In the genomic region with DNA sequence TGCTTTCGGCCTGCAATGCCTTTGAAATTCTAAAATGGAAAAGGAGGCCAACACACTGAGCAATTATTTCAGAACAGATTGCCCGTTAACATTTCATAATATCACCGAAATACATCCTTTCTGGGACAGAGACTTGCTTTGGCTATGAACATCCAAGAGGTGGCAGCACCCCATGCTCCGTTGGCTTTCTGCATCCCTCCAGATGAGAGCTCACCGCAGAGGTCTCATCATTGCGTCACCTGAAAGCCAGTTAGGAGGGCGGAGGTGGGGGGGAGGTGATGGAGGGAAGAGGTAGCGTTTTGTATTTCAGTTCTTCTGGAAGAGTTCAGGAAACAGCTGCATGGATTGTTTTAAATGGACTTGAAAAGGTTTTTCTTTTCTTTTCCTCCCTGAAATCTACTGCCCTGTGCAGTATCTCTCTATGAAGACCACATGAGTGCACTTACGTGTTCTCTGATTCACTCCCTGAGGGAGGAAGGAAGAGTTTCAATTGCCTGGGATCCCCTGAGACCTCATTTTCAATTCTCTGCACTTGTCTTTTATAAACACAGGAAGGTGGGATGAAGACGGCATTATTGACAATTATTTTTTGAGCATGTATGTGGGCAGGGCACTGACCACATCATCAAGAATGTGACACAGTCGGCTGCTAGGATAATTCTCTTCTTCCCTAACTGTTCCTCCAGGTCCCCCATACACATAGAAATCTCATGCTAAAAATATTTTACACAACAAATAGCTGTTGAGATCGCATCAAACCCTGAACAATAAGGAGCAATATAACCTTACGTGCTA, we compare ENCODE assay signal across 1 cellular context.
A peak's percentile ranks its signal among the peaks of the same experiment; 100 is the strongest.
TF ChIP-seq lines count a peak whose summit lies in the region.

No MANE protein-coding gene starts in this region.

TF ChIP-seq in HEK293, 187 proteins besides CTCF, POLR2A, EP300 and RAD21 (continued from another document):
- TF ChIP-seq, protein P1, sequence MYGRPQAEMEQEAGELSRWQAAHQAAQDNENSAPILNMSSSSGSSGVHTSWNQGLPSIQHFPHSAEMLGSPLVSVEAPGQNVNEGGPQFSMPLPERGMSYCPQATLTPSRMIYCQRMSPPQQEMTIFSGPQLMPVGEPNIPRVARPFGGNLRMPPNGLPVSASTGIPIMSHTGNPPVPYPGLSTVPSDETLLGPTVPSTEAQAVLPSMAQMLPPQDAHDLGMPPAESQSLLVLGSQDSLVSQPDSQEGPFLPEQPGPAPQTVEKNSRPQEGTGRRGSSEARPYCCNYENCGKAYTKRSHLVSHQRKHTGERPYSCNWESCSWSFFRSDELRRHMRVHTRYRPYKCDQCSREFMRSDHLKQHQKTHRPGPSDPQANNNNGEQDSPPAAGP (tag by site-specific recombination; IDR thresholded peaks at IDR 0.05), result no peak
- no peak for TF ChIP-seq ZNF704 (tag by site-specific recombination; IDR thresholded peaks at IDR 0.05)
- no peak for TF ChIP-seq ZNF426 (tag by site-specific recombination; IDR thresholded peaks at IDR 0.05)
- TF ChIP-seq SALL2 (tag by site-specific recombination; IDR thresholded peaks at IDR 0.05; ENCODE audit: borderline replicate concordance), result no peak
- TF ChIP-seq, protein P2, sequence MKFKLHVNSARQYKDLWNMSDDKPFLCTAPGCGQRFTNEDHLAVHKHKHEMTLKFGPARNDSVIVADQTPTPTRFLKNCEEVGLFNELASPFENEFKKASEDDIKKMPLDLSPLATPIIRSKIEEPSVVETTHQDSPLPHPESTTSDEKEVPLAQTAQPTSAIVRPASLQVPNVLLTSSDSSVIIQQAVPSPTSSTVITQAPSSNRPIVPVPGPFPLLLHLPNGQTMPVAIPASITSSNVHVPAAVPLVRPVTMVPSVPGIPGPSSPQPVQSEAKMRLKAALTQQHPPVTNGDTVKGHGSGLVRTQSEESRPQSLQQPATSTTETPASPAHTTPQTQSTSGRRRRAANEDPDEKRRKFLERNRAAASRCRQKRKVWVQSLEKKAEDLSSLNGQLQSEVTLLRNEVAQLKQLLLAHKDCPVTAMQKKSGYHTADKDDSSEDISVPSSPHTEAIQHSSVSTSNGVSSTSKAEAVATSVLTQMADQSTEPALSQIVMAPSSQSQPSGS (tag by site-specific recombination; IDR thresholded peaks at IDR 0.05; ENCODE audit: low read depth), result peak; percentile 71
- no peak for TF ChIP-seq ZNF133 (tag by site-specific recombination; IDR thresholded peaks at IDR 0.05)
- no peak for TF ChIP-seq ZNF10 (tag by site-specific recombination; IDR thresholded peaks at IDR 0.05)
- no peak for TF ChIP-seq ZNF843 (tag by site-specific recombination; IDR thresholded peaks at IDR 0.05)
- no peak for TF ChIP-seq ZNF155 (tag by site-specific recombination; IDR thresholded peaks at IDR 0.05)
- peak; percentile 36; the same call in 1 of the 2 replicates for TF ChIP-seq SP7 (tag by site-specific recombination; IDR thresholded peaks at IDR 0.05)
- TF ChIP-seq, protein P3, sequence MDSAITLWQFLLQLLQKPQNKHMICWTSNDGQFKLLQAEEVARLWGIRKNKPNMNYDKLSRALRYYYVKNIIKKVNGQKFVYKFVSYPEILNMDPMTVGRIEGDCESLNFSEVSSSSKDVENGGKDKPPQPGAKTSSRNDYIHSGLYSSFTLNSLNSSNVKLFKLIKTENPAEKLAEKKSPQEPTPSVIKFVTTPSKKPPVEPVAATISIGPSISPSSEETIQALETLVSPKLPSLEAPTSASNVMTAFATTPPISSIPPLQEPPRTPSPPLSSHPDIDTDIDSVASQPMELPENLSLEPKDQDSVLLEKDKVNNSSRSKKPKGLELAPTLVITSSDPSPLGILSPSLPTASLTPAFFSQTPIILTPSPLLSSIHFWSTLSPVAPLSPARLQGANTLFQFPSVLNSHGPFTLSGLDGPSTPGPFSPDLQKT (IDR thresholded peaks at IDR 0.05; ENCODE audit: borderline replicate concordance, low read depth, low read length), result no peak
- TF ChIP-seq REPIN1 (tag by site-specific recombination; IDR thresholded peaks at IDR 0.05; ENCODE audit: low read depth), result no peak
- TF ChIP-seq ZFP37 (tag by site-specific recombination; IDR thresholded peaks at IDR 0.05), result no peak
- TF ChIP-seq ZNF404 (tag by site-specific recombination; IDR thresholded peaks at IDR 0.05), result no peak
- no peak for TF ChIP-seq ZSCAN4 (tag by site-specific recombination; IDR thresholded peaks at IDR 0.05)
- TF ChIP-seq SCRT1 (tag by site-specific recombination; IDR thresholded peaks at IDR 0.05; ENCODE audit: borderline replicate concordance), result no peak
- no peak for TF ChIP-seq ZNF114 (tag by site-specific recombination; IDR thresholded peaks at IDR 0.05)
- TF ChIP-seq ZNF626 (tag by site-specific recombination; IDR thresholded peaks at IDR 0.05), result no peak
- TF ChIP-seq ZNF747 (tag by site-specific recombination; IDR thresholded peaks at IDR 0.05), result no peak
- peak; percentile 63 for TF ChIP-seq GLIS1 (tag by site-specific recombination; IDR thresholded peaks at IDR 0.05)
- peak; percentile 49; the same call in 1 of the 2 replicates for TF ChIP-seq ZNF660 (tag by site-specific recombination; IDR thresholded peaks at IDR 0.05)
- TF ChIP-seq SCRT2 (tag by site-specific recombination; IDR thresholded peaks at IDR 0.05), result no peak
- TF ChIP-seq ZBTB8A (tag by site-specific recombination; IDR thresholded peaks at IDR 0.05), result no peak
- TF ChIP-seq ZNF558 (tag by site-specific recombination; IDR thresholded peaks at IDR 0.05), result no peak
- TF ChIP-seq, protein P4, sequence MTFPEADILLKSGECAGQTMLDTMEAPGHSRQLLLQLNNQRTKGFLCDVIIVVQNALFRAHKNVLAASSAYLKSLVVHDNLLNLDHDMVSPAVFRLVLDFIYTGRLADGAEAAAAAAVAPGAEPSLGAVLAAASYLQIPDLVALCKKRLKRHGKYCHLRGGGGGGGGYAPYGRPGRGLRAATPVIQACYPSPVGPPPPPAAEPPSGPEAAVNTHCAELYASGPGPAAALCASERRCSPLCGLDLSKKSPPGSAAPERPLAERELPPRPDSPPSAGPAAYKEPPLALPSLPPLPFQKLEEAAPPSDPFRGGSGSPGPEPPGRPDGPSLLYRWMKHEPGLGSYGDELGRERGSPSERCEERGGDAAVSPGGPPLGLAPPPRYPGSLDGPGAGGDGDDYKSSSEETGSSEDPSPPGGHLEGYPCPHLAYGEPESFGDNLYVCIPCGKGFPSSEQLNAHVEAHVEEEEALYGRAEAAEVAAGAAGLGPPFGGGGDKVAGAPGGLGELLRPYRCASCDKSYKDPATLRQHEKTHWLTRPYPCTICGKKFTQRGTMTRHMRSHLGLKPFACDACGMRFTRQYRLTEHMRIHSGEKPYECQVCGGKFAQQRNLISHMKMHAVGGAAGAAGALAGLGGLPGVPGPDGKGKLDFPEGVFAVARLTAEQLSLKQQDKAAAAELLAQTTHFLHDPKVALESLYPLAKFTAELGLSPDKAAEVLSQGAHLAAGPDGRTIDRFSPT (tag by site-specific recombination; IDR thresholded peaks at IDR 0.05), result no peak
- TF ChIP-seq RBAK (tag by site-specific recombination; IDR thresholded peaks at IDR 0.05), result no peak
- no peak for TF ChIP-seq GLI2 (tag by site-specific recombination; IDR thresholded peaks at IDR 0.05; ENCODE audit: borderline replicate concordance, low read depth)
- no peak for TF ChIP-seq ZNF121 (tag by site-specific recombination; IDR thresholded peaks at IDR 0.05)
- TF ChIP-seq ZNF302 (tag by site-specific recombination; IDR thresholded peaks at IDR 0.05; ENCODE audit: low read depth), result no peak
- no peak for TF ChIP-seq ZBTB1 (tag by site-specific recombination; IDR thresholded peaks at IDR 0.05)
- peak; percentile 85 for TF ChIP-seq ZNF366 (tag by site-specific recombination; conservative IDR thresholded peaks at IDR 0.05)
- TF ChIP-seq ZSCAN5A (tag by site-specific recombination; IDR thresholded peaks at IDR 0.05), result no peak
- TF ChIP-seq ZNF639 (tag by site-specific recombination; IDR thresholded peaks at IDR 0.05), result no peak
- no peak for TF ChIP-seq ZNF292 (tag by site-specific recombination; IDR thresholded peaks at IDR 0.05; ENCODE audit: borderline replicate concordance, low read depth)
- TF ChIP-seq YY1 (tag by site-specific recombination; IDR thresholded peaks at IDR 0.05), result no peak
- TF ChIP-seq ZFP69B (tag by site-specific recombination; IDR thresholded peaks at IDR 0.05), result no peak
- TF ChIP-seq HOXA7 (CRISPR knock-in tag; IDR thresholded peaks at IDR 0.05; ENCODE audit: borderline replicate concordance), result no peak
- no peak for TF ChIP-seq HOXD13 (CRISPR knock-in tag; IDR thresholded peaks at IDR 0.05; ENCODE audit: borderline replicate concordance)
- 0 out of 2 replicates have a peak, but pooled peaks have one; percentile 19 for TF ChIP-seq ZSCAN30 (tag by site-specific recombination; IDR thresholded peaks at IDR 0.05)
- TF ChIP-seq ZNF549 (tag by site-specific recombination; IDR thresholded peaks at IDR 0.05), result no peak
